Comparison of ENCODE assay signal across 17 cellular contexts in the genomic region with DNA sequence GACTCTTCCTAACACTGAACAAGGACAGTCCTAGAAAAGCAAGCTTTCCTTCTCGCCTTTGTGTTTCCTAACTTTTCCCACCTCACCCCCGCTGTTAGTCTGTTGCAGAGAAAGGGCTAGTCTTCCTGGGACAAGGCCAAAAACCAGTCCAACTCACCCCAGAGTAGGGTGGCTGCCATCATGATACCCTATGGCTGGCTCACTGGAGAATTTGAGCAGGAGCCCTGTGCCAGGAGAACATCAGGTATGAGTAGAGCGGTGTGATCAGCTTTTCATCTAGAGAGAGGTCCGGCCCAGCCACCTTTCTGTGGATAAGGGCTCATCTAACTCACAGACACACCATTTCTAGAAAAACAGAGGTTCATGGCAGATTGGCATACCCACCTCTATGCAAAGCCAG. TPM values are rescaled to one million over a fixed set of nuclear protein-coding genes. Genes with fewer than 3 reads are reported as not detected.
DNase-seq lines count a peak whose midpoint lies in the region; ATAC-seq and TF ChIP-seq lines count a peak whose summit lies in the region.
"Had no signal": no experiment of that assay in that cellular context is flagged by ENCODE, and none has a peak within 500 bp of the region (broad histone marks: within the 10 kb centered on the region; RNA-seq: fewer than 3 reads in every experiment).

No MANE protein-coding gene starts in this region.

- peaks cover 36% of the 10 kb centered on the region for H3K4me1 Mint-ChIP-seq in GM23338
- H3K4me1 Mint-ChIP-seq in naive thymus-derived CD8-positive, alpha-beta T cell: peaks cover 31 to 81% (median 59%) of the 10 kb centered on the region in 4 donors

- H3K9me2 ChIP-seq in GM23338 (ENCODE audit: insufficient read depth): peaks cover 14% of the 10 kb centered on the region; the same call in 1 of the 2 replicates

- no peak overlapping the region for H3K4me3 Mint-ChIP-seq in GM23338
- H3K4me3 Mint-ChIP-seq in naive thymus-derived CD8-positive, alpha-beta T cell: no peak overlapping the region

- POLR2A ChIA-PET in naive thymus-derived CD8-positive, alpha-beta T cell (lab: Charles Lee): interaction anchor here (0.6 to 26.2 kb wide), 3 partner anchors 9 to 558 kb away, joined by 3 to 1375 read pairs (median 118); a partner anchor contains a TSS

- no peak overlapping the region for H3K4me2 ChIP-seq in GM23338

- H3K4me1 ChIP-seq in GM23338 (ENCODE audit: insufficient read depth): peaks cover 29% of the 10 kb centered on the region
- H3K4me1 ChIP-seq in colonic mucosa: peaks cover 12% of the 10 kb centered on the region
- peaks cover 64% of the 10 kb centered on the region for H3K4me1 ChIP-seq in stomach smooth muscle (ENCODE audit: control insufficient read depth, insufficient read depth, low read length)
- H3K4me1 ChIP-seq in ascending aorta: peaks cover 15 to 25% of the 10 kb centered on the region in 2 donors

- no peaks in the 10 kb centered on the region for H3K9me3 ChIP-seq in colonic mucosa
- no peaks in the 10 kb centered on the region for H3K9me3 ChIP-seq in stomach smooth muscle (ENCODE audit: control insufficient read depth in 2 of 2, low read length in 2 of 2)
- H3K9me3 ChIP-seq in ascending aorta: no peaks in the 10 kb centered on the region
- H3K9me3 ChIP-seq: mucosa of descending colon, Peyer's patch had no signal

- H2AFZ ChIP-seq in GM23338: 0 out of 2 replicates have a peak overlapping the region, but pooled peaks have one; percentile 14

- no peaks in the 10 kb centered on the region for H3K27me3 ChIP-seq in GM23338 (ENCODE audit: insufficient read depth)
- H3K27me3 ChIP-seq in colonic mucosa: no peaks in the 10 kb centered on the region
- no peaks in the 10 kb centered on the region for H3K27me3 ChIP-seq in stomach smooth muscle (ENCODE audit: control insufficient read depth in 1 of 2, insufficient read depth in 2 of 2, low read length in 2 of 2)
- no peaks in the 10 kb centered on the region for H3K27me3 ChIP-seq in ascending aorta
- H3K27me3 ChIP-seq: Peyer's patch had no signal

- H3K36me3 ChIP-seq in GM23338 (ENCODE audit: insufficient read depth) (no peaks in the 10 kb centered on the region), colonic mucosa (no peaks in the 10 kb centered on the region), stomach smooth muscle (ENCODE audit: control insufficient read depth in 2 of 2, insufficient read depth in 2 of 2, low read length in 2 of 2) (no peaks in the 10 kb centered on the region), ascending aorta (no peaks in the 10 kb centered on the region)
- H3K36me3 ChIP-seq: Peyer's patch had no signal

- TF ChIP-seq CTCF in GM23338 (conservative IDR thresholded peaks at IDR 0.05; ENCODE audit: low read depth in 2 of 2) (no peak), colonic mucosa (IDR thresholded peaks at IDR 0.05) (no peak), ascending aorta (IDR thresholded peaks at IDR 0.05) (no peak)

- no peaks in the 10 kb centered on the region for H4K20me1 ChIP-seq in GM23338 (replicated peaks; ENCODE audit: insufficient read depth)

- peaks cover 18% of the 10 kb centered on the region for H3K27me3 Mint-ChIP-seq in GM23338 (ENCODE audit: insufficient read depth, low read depth, poor library complexity)
- H3K27me3 Mint-ChIP-seq in naive thymus-derived CD8-positive, alpha-beta T cell: no peaks in the 10 kb centered on the region

- no peak for ATAC-seq in GM23338
- ATAC-seq in naive thymus-derived CD8-positive, alpha-beta T cell: no peak
- ATAC-seq: K562 had no signal

- no peaks in the 10 kb centered on the region for H3F3A ChIP-seq in GM23338 (replicated peaks; ENCODE audit: low read depth)

- intact Hi-C loops in colonic mucosa (cut with DNase I) (no loop called here), ascending aorta (cut with DNase I) (no loop called here)

- H3K79me2 ChIP-seq in GM23338 (replicated peaks; ENCODE audit: insufficient read depth): no peaks in the 10 kb centered on the region

- no peak overlapping the region for H3K27ac Mint-ChIP-seq in GM23338
- H3K27ac Mint-ChIP-seq in naive thymus-derived CD8-positive, alpha-beta T cell: peak overlapping the region in 6 of 10 donors; percentile 20 to 98 (median 74)

- H3K4me3 ChIP-seq in GM23338 (no peak overlapping the region), colonic mucosa (no peak overlapping the region), stomach smooth muscle (ENCODE audit: low read length in 2 of 2) (peak overlapping the region in 1 of 2 donors; percentile 8), ascending aorta (no peak overlapping the region)
- H3K4me3 ChIP-seq: K562, mucosa of descending colon, Peyer's patch had no signal

- H3K27ac ChIP-seq in GM23338 (ENCODE audit: low read depth): no peak overlapping the region
- peak overlapping the region; percentile 6 for H3K27ac ChIP-seq in colonic mucosa
- H3K27ac ChIP-seq in stomach smooth muscle (ENCODE audit: low read length): peak overlapping the region; percentile 31
- H3K27ac ChIP-seq in ascending aorta: peak overlapping the region in 1 of 2 donors; percentile 86
- H3K27ac ChIP-seq: epithelial cell of prostate had no signal

- peaks cover 12% of the 10 kb centered on the region for H3K36me3 Mint-ChIP-seq in GM23338 (ENCODE audit: low read depth)
- H3K36me3 Mint-ChIP-seq in naive thymus-derived CD8-positive, alpha-beta T cell: peaks cover 0 to 3% (median 0%) of the 10 kb centered on the region in 3 donors

- no peak overlapping the region for H3K9ac ChIP-seq in colonic mucosa (ENCODE audit: low read depth in 2 of 2, low read length in 2 of 2)
- peak overlapping the region; percentile 7 to 21 for H3K9ac ChIP-seq in stomach smooth muscle (ENCODE audit: low read length in 2 of 2)

- peaks cover 6% of the 10 kb centered on the region for H3K9me3 Mint-ChIP-seq in GM23338
- H3K9me3 Mint-ChIP-seq in naive thymus-derived CD8-positive, alpha-beta T cell: no peaks in the 10 kb centered on the region

- DNase-seq in GM23338 (ENCODE audit: low spot score): no peak
- no peak for DNase-seq in colonic mucosa
- no peak for DNase-seq in naive thymus-derived CD8-positive, alpha-beta T cell
- DNase-seq in ascending aorta (ENCODE audit: low spot score in 2 of 2): no peak
- DNase-seq in T-helper 1 cell: no peak
- no peak for DNase-seq in NCI-H226
- no peak for DNase-seq in activated naive CD4-positive, alpha-beta T cell treated with anti-CD3 and anti-CD28 coated beads, Interleukin-2, amount 50 U/mL, for 16 hours
- DNase-seq: activated CD8-positive, alpha-beta memory T cell treated with anti-CD3 and anti-CD28 coated beads for 24 hours; dermis blood vessel endothelial cell; left colon; NCI-H187; T1000 had no signal

TF ChIP-seq in GM23338, 12 proteins besides CTCF, POLR2A, EP300 and RAD21 (continues in another document):
- TF ChIP-seq EZH2 (IDR thresholded peaks at IDR 0.05; ENCODE audit: low read depth, unreplicated experiment): no peak
- TF ChIP-seq POLR2AphosphoS5 (IDR thresholded peaks at IDR 0.05; ENCODE audit: low read depth): no peak
- no peak for TF ChIP-seq ZNF331 (CRISPR knock-in tag; IDR thresholded peaks at IDR 0.05; ENCODE audit: low read depth)
- no peak for TF ChIP-seq STAT1 (IDR thresholded peaks at IDR 0.05; ENCODE audit: unreplicated experiment)
- no peak for TF ChIP-seq NANOG (IDR thresholded peaks at IDR 0.05; ENCODE audit: borderline replicate concordance)

RNA-seq across cellular contexts. Expression of a gene that starts 16.7 kb away (rescaled TPM):
- total RNA-seq in GM23338 (2014; rRNA removed; shearing (Covaris generic)): 108 and 148 TPM in 2 replicates
- polyA plus RNA-seq in GM23338 (2016; fragmentation: Nextera tagmentation; extraction: Ambion mirVana): 359 and 382 TPM in 2 replicates
- total RNA-seq in colonic mucosa (100 to 1,000 TPM in 1 of 2 donors, 10 to 100 TPM in 1; 97.0 to 123 TPM), ascending aorta (772 TPM)
- 100 to 1,000 TPM; 201 to 222 TPM for total RNA-seq in naive thymus-derived CD8-positive, alpha-beta T cell
- polyA plus RNA-seq in naive thymus-derived CD8-positive, alpha-beta T cell: 100 to 1,000 TPM; 122 to 142 (median 134) TPM

Comparison
In these comparisons a context has a peak if more than half of its experiments do, and no peak if none do; other contexts are left out.
1. H3K9ac ChIP-seq: peak in stomach smooth muscle (2 of 2); none in colonic mucosa (0 of 2).